In genomic region chr6:152112503-152113261, GRCh38 we compare ENCODE assay signal across 14 cellular contexts.
A peak's percentile ranks its signal among the peaks of the same experiment; 100 is the strongest.
DNase-seq lines count a peak whose midpoint lies in the region; ATAC-seq and TF ChIP-seq lines count a peak whose summit lies in the region.
"Had no signal": no experiment of that assay in that cellular context is flagged by ENCODE, and none has a peak within 500 bp of the region (broad histone marks: within the 10 kb centered on the region; RNA-seq: fewer than 3 reads in every experiment).

No MANE protein-coding gene starts in this region.

- no peaks in the 10 kb centered on the region for H3K9me3 ChIP-seq in right lobe of liver
- no peaks in the 10 kb centered on the region for H3K9me3 ChIP-seq in stomach smooth muscle (ENCODE audit: control insufficient read depth in 2 of 2, low read length in 2 of 2)

- peak; percentile 69 for ATAC-seq in GM21786 (IDR thresholded peaks at IDR 0.05; ENCODE audit: unreplicated experiment)
- ATAC-seq in right lobe of liver, result peak; percentile 11 to 72 (median 39)
- no peak for ATAC-seq in HG03025 (IDR thresholded peaks at IDR 0.05; ENCODE audit: low FRiP score, unreplicated experiment)
- no peak for ATAC-seq in SK-N-SH treated with all-trans-retinoic acid at 6 μM for 48 hours
- ATAC-seq: activated CD8-positive, alpha-beta T cell treated with anti-CD3 and anti-CD28 coated beads, Interleukin-2, amount 10 ng/mL, durations not matched to agents 7 days and 5 days had no signal

- TF ChIP-seq CTCF in right lobe of liver (IDR thresholded peaks at IDR 0.05), result no peak

- DNase-seq in caudate nucleus (lab: John Stamatoyannopoulos, UW), result peak in 19 of 61 donors; percentile 7 to 39 (median 21)
- DNase-seq in right lobe of liver, result peak; percentile 78 to 86 (median 78)
- DNase-seq in HCEC 1CT, result no peak
- DNase-seq in foreskin melanocyte, result no peak
- DNase-seq: activated CD8-positive, alpha-beta T cell treated with anti-CD3 and anti-CD28 coated beads, Interleukin-2, amount 10 ng/mL, durations not matched to agents 7 days and 5 days; activated naive CD4-positive, alpha-beta T cell treated with anti-CD3 and anti-CD28 coated beads, Interleukin-2, amount 10 ng/mL, durations not matched to agents 7 days and 5 days; CD4-positive, CD25-positive, alpha-beta regulatory T cell; cerebellar nuclear complex; NCI-H187 treated with DMSO at 0.1 percent for 48 hours; stimulated activated CD4-positive, alpha-beta T cell treated with anti-CD3 and anti-CD28 coated beads, Interleukin-1b, Interleukin-23, amount 100 ng/mL, for 48 hours had no signal

- H3K4me3 ChIP-seq in right lobe of liver (no peak overlapping the region), stomach smooth muscle (ENCODE audit: low read length in 2 of 2) (no peak overlapping the region)

- H3K27me3 ChIP-seq in right lobe of liver (no peaks in the 10 kb centered on the region), stomach smooth muscle (ENCODE audit: control insufficient read depth in 1 of 2, insufficient read depth in 2 of 2, low read length in 2 of 2) (no peaks in the 10 kb centered on the region)

- H3K4me1 ChIP-seq in right lobe of liver (peaks cover 0 to 23% (median 9%) of the 10 kb centered on the region in 4 donors), stomach smooth muscle (ENCODE audit: control insufficient read depth, insufficient read depth, low read length) (peaks cover 9% of the 10 kb centered on the region)

- intact Hi-C loops in right lobe of liver (cut with DNase I), result no loop called here

- H3K9ac ChIP-seq in stomach smooth muscle (ENCODE audit: low read length in 2 of 2), result no peak overlapping the region

- H3K27ac ChIP-seq in caudate nucleus (ENCODE audit: low read depth, low read length), result peak overlapping the region; percentile 36
- H3K27ac ChIP-seq in right lobe of liver, result peak overlapping the region in 1 of 3 donors; percentile 38
- H3K27ac ChIP-seq in stomach smooth muscle (ENCODE audit: low read length), result peak overlapping the region; percentile 18

- H3K36me3 ChIP-seq in right lobe of liver (no peaks in the 10 kb centered on the region), stomach smooth muscle (ENCODE audit: control insufficient read depth in 2 of 2, insufficient read depth in 2 of 2, low read length in 2 of 2) (no peaks in the 10 kb centered on the region)

- 51% methylated on average over 12 of the region's 15 CpGs for WGBS in right lobe of liver (ENCODE audit: insufficient coverage, low coverage, low lambda C conversion rate, missing lambda C conversion rate)

- TF ChIP-seq POLR2A in right lobe of liver (IDR thresholded peaks at IDR 0.05), result no peak

TF ChIP-seq in SK-N-SH treated with all-trans-retinoic acid at 6 μM for 48 hours, 23 proteins besides CTCF, POLR2A, EP300 and RAD21:
- TF ChIP-seq PATZ1 (CRISPR knock-in tag; IDR thresholded peaks at IDR 0.05; ENCODE audit: borderline replicate concordance) (no peak), TOX (CRISPR knock-in tag; IDR thresholded peaks at IDR 0.05; ENCODE audit: borderline replicate concordance) (no peak), GLIS3 (CRISPR knock-in tag; IDR thresholded peaks at IDR 0.05) (no peak), ZNF565 (CRISPR knock-in tag; conservative IDR thresholded peaks at IDR 0.05; ENCODE audit: low read depth) (no peak), ZNF70 (CRISPR knock-in tag; IDR thresholded peaks at IDR 0.05) (no peak), CSRNP3 (CRISPR knock-in tag; IDR thresholded peaks at IDR 0.05) (no peak), SNAI2 (CRISPR knock-in tag; IDR thresholded peaks at IDR 0.05) (no peak), ZC3H10 (CRISPR knock-in tag; IDR thresholded peaks at IDR 0.05) (no peak), ZNF8 (CRISPR knock-in tag; IDR thresholded peaks at IDR 0.05) (no peak), BACH2 (CRISPR knock-in tag; IDR thresholded peaks at IDR 0.05; ENCODE audit: borderline replicate concordance) (no peak), CSDC2 (CRISPR knock-in tag; IDR thresholded peaks at IDR 0.05) (no peak), TSHZ2 (CRISPR knock-in tag; IDR thresholded peaks at IDR 0.05) (no peak)

Comparison
In these comparisons a context has a peak if more than half of its experiments do, and no peak if none do; other contexts are left out.
1. ATAC-seq: peak in GM21786 (single experiment) and right lobe of liver (4 of 4); none in HG03025 (single experiment) and SK-N-SH treated with all-trans-retinoic acid at 6 μM for 48 hours (single experiment).
2. DNase-seq: peak in right lobe of liver (3 of 3); none in HCEC 1CT (single experiment) and foreskin melanocyte (single experiment).